In genomic region chr10:17348111-17349008, GRCh38 we compare ENCODE assay signal across 9 cellular contexts.
DNase-seq lines count a peak whose midpoint lies in the region; ATAC-seq and TF ChIP-seq lines count a peak whose summit lies in the region.
"Had no signal": no experiment of that assay in that cellular context is flagged by ENCODE, and none has a peak within 500 bp of the region (broad histone marks: within the 10 kb centered on the region; RNA-seq: fewer than 3 reads in every experiment).

No MANE protein-coding gene starts in this region.

- intact Hi-C loops in lower lobe of right lung (cut with DNase I) = no loop called here

- no peak overlapping the region for H3K27ac ChIP-seq in lower lobe of right lung

- no peak for TF ChIP-seq CTCF in cardiac fibroblast (IDR thresholded peaks at IDR 0.05; ENCODE audit: low read depth, low read length)
- no peak for TF ChIP-seq CTCF in lower lobe of right lung (IDR thresholded peaks at IDR 0.05)

- H3K27me3 ChIP-seq in lower lobe of right lung (ENCODE audit: low read depth) = no peaks in the 10 kb centered on the region

- peak overlapping the region; percentile 4 to 33 for H3K4me3 ChIP-seq in cardiac fibroblast (replicated peaks in 1 of 2; ENCODE audit: low read depth in 2 of 2, low read length in 2 of 2)
- peak overlapping the region; percentile 24 for H3K4me3 ChIP-seq in lower lobe of right lung

- H3K36me3 ChIP-seq in lower lobe of right lung = no peaks in the 10 kb centered on the region

- peaks cover 11% of the 10 kb centered on the region for H3K4me1 ChIP-seq in lower lobe of right lung

- peak; percentile 51 to 61 for ATAC-seq in lower lobe of right lung
- no peak for ATAC-seq in HG03520 (IDR thresholded peaks at IDR 0.05; ENCODE audit: unreplicated experiment)

- H3K9me3 ChIP-seq in lower lobe of right lung = no peaks in the 10 kb centered on the region

- DNase-seq in A172 (ENCODE audit: low spot score) (peak; percentile 83), LoVo (ENCODE audit: low spot score) (peak; percentile 75), cardiac fibroblast (ENCODE audit: low read depth in 2 of 2) (peak; percentile 86 to 93), lower lobe of right lung (no peak), OCI-M1 (lab: John Stamatoyannopoulos, UW) (no peak), NCI-H2171 treated with DMSO at 0.1 percent for 48 hours (lab: John Stamatoyannopoulos, UW) (no peak), SHP77 (lab: John Stamatoyannopoulos, UW) (no peak)
- DNase-seq: DND-41 had no signal

Comparison
In these comparisons a context has a peak if more than half of its experiments do, and no peak if none do; other contexts are left out.
1. DNase-seq: peak in A172 (single experiment), LoVo (single experiment) and cardiac fibroblast (2 of 2); none in lower lobe of right lung (single experiment), OCI-M1 (single experiment), NCI-H2171 treated with DMSO at 0.1 percent for 48 hours (single experiment) and SHP77 (0 of 2).